In the genomic region with DNA sequence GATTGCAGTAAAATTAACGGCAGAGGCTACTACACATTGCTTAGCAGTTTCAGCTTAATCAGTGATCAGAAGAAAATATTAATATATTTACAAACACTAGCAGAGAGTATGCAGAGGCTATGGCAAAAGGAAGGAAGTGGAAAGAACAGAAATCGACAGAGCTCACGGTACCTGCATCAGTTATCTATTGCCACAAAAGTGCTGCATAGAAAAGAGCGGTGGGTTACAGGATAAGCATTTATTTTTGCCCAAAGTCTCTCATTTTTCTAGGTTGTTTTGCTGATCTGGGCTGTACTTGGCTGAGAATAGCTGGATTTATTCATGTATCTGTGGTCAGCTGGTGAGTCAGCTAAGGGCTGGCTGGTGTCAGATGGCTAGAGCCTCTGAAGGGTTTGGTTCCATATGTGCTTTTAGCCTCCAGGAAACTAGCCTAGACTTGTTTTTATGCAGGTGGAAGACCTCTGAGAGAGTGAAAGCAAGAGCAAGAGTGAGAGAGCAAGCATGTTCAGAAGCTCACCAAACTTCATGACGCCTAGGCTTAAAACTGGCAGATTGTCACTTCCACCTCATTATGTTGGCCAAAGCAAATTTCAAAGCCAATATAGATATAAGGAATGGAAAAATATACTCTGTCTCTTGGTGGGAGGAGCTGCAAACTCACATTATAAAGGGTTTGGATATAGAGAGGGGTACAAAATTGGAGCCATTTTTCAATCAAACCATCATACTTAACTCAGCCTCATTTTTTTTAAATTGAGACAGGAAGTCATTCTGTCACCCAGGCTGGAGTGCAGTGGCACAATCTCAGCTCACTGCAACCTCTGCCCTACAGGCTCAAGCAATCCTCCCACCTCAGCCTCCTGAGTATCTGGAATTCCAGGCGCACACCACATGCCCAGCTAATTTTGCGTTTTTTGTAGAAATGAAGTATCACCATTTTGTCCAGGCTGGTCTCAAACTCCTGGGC, we compare ENCODE assay signal across 9 cellular contexts.
DNase-seq lines count a peak whose midpoint lies in the region; ATAC-seq and TF ChIP-seq lines count a peak whose summit lies in the region.
"Had no signal": no experiment of that assay in that cellular context is flagged by ENCODE, and none has a peak within 500 bp of the region (broad histone marks: within the 10 kb centered on the region; RNA-seq: fewer than 3 reads in every experiment).

No MANE protein-coding gene starts in this region.

- peaks cover 7% of the 10 kb centered on the region for H3K27me3 ChIP-seq in AG04450 (ENCODE audit: control insufficient read depth, insufficient read depth, low read length)
- no peaks in the 10 kb centered on the region for H3K27me3 ChIP-seq in RWPE2 (ENCODE audit: insufficient read depth, poor library complexity, severe bottlenecking)
- H3K27me3 ChIP-seq in ovary: no peaks in the 10 kb centered on the region
- H3K27me3 ChIP-seq: cardiac muscle cell had no signal

- CTCF ChIA-PET in AG04450 (lab: Charles Lee): interaction anchor here (1.1 to 1.4 kb wide), 2 partner anchors 105 to 448 kb away, joined by 4 to 6 read pairs; no protein-coding TSS in a partner anchor

- DNase-seq in AG04450 (ENCODE audit: low read depth, low spot score) (peak; percentile 73), RWPE2 (ENCODE audit: low spot score) (peak; percentile 56), fibroblast of villous mesenchyme (ENCODE audit: low read depth) (peak; percentile 81), NCI-H1105 (lab: John Stamatoyannopoulos, UW) (no peak), ovary (no peak), SW 1271 (lab: John Stamatoyannopoulos, UW) (no peak)

- intact Hi-C loops in ovary (cut with DNase I): no loop called here

- no peaks in the 10 kb centered on the region for H3K36me3 ChIP-seq in RWPE2 (ENCODE audit: low read depth)
- no peaks in the 10 kb centered on the region for H3K36me3 ChIP-seq in ovary
- H3K36me3 ChIP-seq: cardiac muscle cell had no signal

- peak; percentile 99 for ATAC-seq in GM18858 (IDR thresholded peaks at IDR 0.05; ENCODE audit: unreplicated experiment)
- peak; percentile 70 for ATAC-seq in HG02970 (IDR thresholded peaks at IDR 0.05; ENCODE audit: low FRiP score, unreplicated experiment)
- ATAC-seq in RWPE2 (ENCODE audit: low read depth): peak; percentile 99

- H3K9me3 ChIP-seq in AG04450 (ENCODE audit: control insufficient read depth, insufficient read depth, low read length): peaks cover 3% of the 10 kb centered on the region; the same call in 1 of the 2 replicates
- no peaks in the 10 kb centered on the region for H3K9me3 ChIP-seq in RWPE2 (ENCODE audit: severe bottlenecking)
- no peaks in the 10 kb centered on the region for H3K9me3 ChIP-seq in ovary

- 44 to 61% (median 45%) methylated on average over 7 of the region's 7 CpGs for WGBS in ovary, 3 donors

- H3K4me3 ChIP-seq in AG04450 (ENCODE audit: low read depth, low read length) (no peak overlapping the region), RWPE2 (ENCODE audit: severe bottlenecking) (no peak overlapping the region), fibroblast of villous mesenchyme (ENCODE audit: low read depth, low read length) (no peak overlapping the region), ovary (no peak overlapping the region)
- H3K4me3 ChIP-seq: cardiac muscle cell had no signal

- TF ChIP-seq CTCF in AG04450 (IDR thresholded peaks at IDR 0.05; ENCODE audit: low read depth, low read length) (no peak), RWPE2 (IDR thresholded peaks at IDR 0.05; ENCODE audit: poor library complexity, severe bottlenecking) (no peak), fibroblast of villous mesenchyme (IDR thresholded peaks at IDR 0.05; ENCODE audit: insufficient read depth, low read depth, low read length) (no peak), ovary (IDR thresholded peaks at IDR 0.05) (no peak)

- H3K27ac ChIP-seq in AG04450 (ENCODE audit: low read depth, low read length): no peak overlapping the region
- no peak overlapping the region for H3K27ac ChIP-seq in RWPE2 (ENCODE audit: poor library complexity, severe bottlenecking)
- no peak overlapping the region for H3K27ac ChIP-seq in ovary
- H3K27ac ChIP-seq: cardiac muscle cell had no signal

- no peak for TF ChIP-seq EP300 in ovary (IDR thresholded peaks at IDR 0.05)

- POLR2A ChIA-PET in AG04450 (lab: Yijun Ruan, JAX): no interaction called here

- H3K4me1 ChIP-seq in RWPE2 (ENCODE audit: insufficient read depth, poor library complexity, severe bottlenecking) (peaks cover 9% of the 10 kb centered on the region), ovary (ENCODE audit: insufficient read depth) (no peaks in the 10 kb centered on the region)

- TF ChIP-seq POLR2A in ovary (IDR thresholded peaks at IDR 0.05): no peak

Comparison
In these comparisons a context has a peak if more than half of its experiments do, and no peak if none do; other contexts are left out.
1. DNase-seq: peak in AG04450 (single experiment), RWPE2 (single experiment) and fibroblast of villous mesenchyme (single experiment); none in NCI-H1105 (single experiment), ovary (0 of 5) and SW 1271 (0 of 2).
2. Peak in every context shown above with its lines, with median percentiles within 50 percentile points of each other: ATAC-seq.